In genomic region chr1:15701784-15702183, GRCh38 we compare ENCODE assay signal across 1 cellular context.
TF ChIP-seq lines count a peak whose summit lies in the region.

No MANE protein-coding gene starts in this region.

TF ChIP-seq in IMR-90, 13 proteins besides CTCF, POLR2A, EP300 and RAD21:
- no peak for TF ChIP-seq RCOR1 (IDR thresholded peaks at IDR 0.05; ENCODE audit: insufficient replicate concordance, low read length)
- TF ChIP-seq BHLHE40 (IDR thresholded peaks at IDR 0.05; ENCODE audit: low read depth, low read length) = no peak
- TF ChIP-seq MAFK (IDR thresholded peaks at IDR 0.05; ENCODE audit: low read depth, low read length) = no peak
- no peak for TF ChIP-seq USF2 (IDR thresholded peaks at IDR 0.05; ENCODE audit: low read depth, low read length)
- TF ChIP-seq RFX5 (IDR thresholded peaks at IDR 0.05; ENCODE audit: low read depth, low read length) = no peak
- no peak for TF ChIP-seq ELK1 (IDR thresholded peaks at IDR 0.05; ENCODE audit: borderline replicate concordance, low read depth, low read length)
TF ChIP-seq in IMR-90: peak in this region for 0.
